ENCODE assay signal across 28 cellular contexts in genomic region chr1:100735244-100735643, GRCh38. TPM values are rescaled to one million over a fixed set of nuclear protein-coding genes. Genes with fewer than 3 reads are reported as not detected.
DNase-seq lines count a peak whose midpoint lies in the region; ATAC-seq, FAIRE-seq and TF ChIP-seq lines count a peak whose summit lies in the region.
"Had no signal": no experiment of that assay in that cellular context is flagged by ENCODE, and none has a peak within 500 bp of the region (broad histone marks: within the 10 kb centered on the region; RNA-seq: fewer than 3 reads in every experiment).

No MANE protein-coding gene starts in this region.

- peaks cover 10% of the 10 kb centered on the region for H3K4me1 Mint-ChIP-seq in astrocyte (ENCODE audit: low read depth, unreplicated experiment)
- H3K4me1 Mint-ChIP-seq: naive B cell had no signal

- no peaks in the 10 kb centered on the region for H4K20me1 ChIP-seq in astrocyte (ENCODE audit: insufficient read depth, low read length)

- no peak overlapping the region for H3K18ac ChIP-seq in mesendoderm (ENCODE audit: low read length)

- no peak overlapping the region for H3K27ac Mint-ChIP-seq in astrocyte (ENCODE audit: unreplicated experiment)
- H3K27ac Mint-ChIP-seq: activated CD4-positive, alpha-beta memory T cell treated with anti-CD3 and anti-CD28 coated beads for 36 hours; H9; naive B cell; stimulated activated naive CD8-positive, alpha-beta T cell treated with anti-CD3 and anti-CD28 coated beads, Interleukin-15, amount 100 ng/mL, for 72 hours had no signal

- TF ChIP-seq CTCF in astrocyte (IDR thresholded peaks at IDR 0.05; ENCODE audit: insufficient read depth, low read depth, low read length) (no peak), spleen (IDR thresholded peaks at IDR 0.05 in 8 of 11, conservative IDR thresholded peaks at IDR 0.05 in 3 of 11) (no peak), WERI-Rb-1 (IDR thresholded peaks at IDR 0.05; ENCODE audit: low read depth, low read length) (no peak)

- TF ChIP-seq POLR2A in spleen (IDR thresholded peaks at IDR 0.05) = no peak

- no peak overlapping the region for H2BK15ac ChIP-seq in mesendoderm (replicated peaks; ENCODE audit: low read depth)

- H3K27me3 Mint-ChIP-seq in astrocyte (ENCODE audit: low read depth, unreplicated experiment) = no peaks in the 10 kb centered on the region
- H3K27me3 Mint-ChIP-seq: activated CD4-positive, alpha-beta memory T cell treated with anti-CD3 and anti-CD28 coated beads for 36 hours; naive B cell; stimulated activated naive CD8-positive, alpha-beta T cell treated with anti-CD3 and anti-CD28 coated beads, Interleukin-15, amount 100 ng/mL, for 72 hours had no signal

- H3K4me3 Mint-ChIP-seq in astrocyte (ENCODE audit: unreplicated experiment) = no peak overlapping the region
- H3K4me3 Mint-ChIP-seq: activated CD4-positive, alpha-beta memory T cell treated with anti-CD3 and anti-CD28 coated beads for 36 hours; H9; naive B cell; stimulated activated naive CD8-positive, alpha-beta T cell treated with anti-CD3 and anti-CD28 coated beads, Interleukin-15, amount 100 ng/mL, for 72 hours had no signal

- WGBS in mesendoderm (ENCODE audit: extremely low coverage, insufficient coverage, low lambda C conversion rate) = no CpG with 5 or more reads among the region's 3 CpGs
- WGBS in spleen, 5 donors = 79 to 93% (median 89%) methylated on average over 3 of the region's 3 CpGs

- no peak overlapping the region for H2AK5ac ChIP-seq in mesendoderm (ENCODE audit: low read length)

- no peaks in the 10 kb centered on the region for H3K9me3 ChIP-seq in astrocyte (ENCODE audit: insufficient read depth, low read depth, low read length)
- H3K9me3 ChIP-seq in spleen = no peaks in the 10 kb centered on the region
- no peaks in the 10 kb centered on the region for H3K9me3 ChIP-seq in WERI-Rb-1 (ENCODE audit: severe bottlenecking)
- H3K9me3 ChIP-seq: upper lobe of left lung had no signal

- no peak overlapping the region for H2AFZ ChIP-seq in astrocyte (ENCODE audit: low read depth, low read length)

- no peak for FAIRE-seq in astrocyte (lab: Jason Lieb, UNC)
- FAIRE-seq: GM12892, GM19239, small intestine had no signal

- no peaks in the 10 kb centered on the region for H3K79me1 ChIP-seq in mesendoderm (ENCODE audit: low read length)

- H3K27ac ChIP-seq in astrocyte (ENCODE audit: low read depth, low read length) (peak overlapping the region; percentile 40), mesendoderm (ENCODE audit: low read depth, low read length) (no peak overlapping the region), spleen (peak overlapping the region in 5 of 8 donors; percentile 19 to 86 (median 39)), WERI-Rb-1 (no peak overlapping the region)
- H3K27ac ChIP-seq: dorsolateral prefrontal cortex, epithelial cell of prostate, upper lobe of left lung had no signal

- peak overlapping the region; percentile 36 for H3K4me2 ChIP-seq in astrocyte (ENCODE audit: low read length)
- no peak overlapping the region for H3K4me2 ChIP-seq in mesendoderm (ENCODE audit: low read length)

- no peak overlapping the region for H3K23ac ChIP-seq in mesendoderm (ENCODE audit: low read length)

- H3K4me1 ChIP-seq in astrocyte (ENCODE audit: insufficient read depth, low read length) = peaks cover 8% of the 10 kb centered on the region
- H3K4me1 ChIP-seq in mesendoderm (ENCODE audit: control insufficient read depth, low read depth, low read length) = no peaks in the 10 kb centered on the region
- peaks cover 0 to 35% (median 9%) of the 10 kb centered on the region in 6 donors for H3K4me1 ChIP-seq in spleen

- no peak overlapping the region for H4K5ac ChIP-seq in mesendoderm (ENCODE audit: low read length)

- no peaks in the 10 kb centered on the region for H3K9me3 Mint-ChIP-seq in astrocyte (ENCODE audit: unreplicated experiment)
- H3K9me3 Mint-ChIP-seq: activated CD4-positive, alpha-beta memory T cell treated with anti-CD3 and anti-CD28 coated beads for 36 hours; H9; stimulated activated naive CD8-positive, alpha-beta T cell treated with anti-CD3 and anti-CD28 coated beads, Interleukin-15, amount 100 ng/mL, for 72 hours had no signal

- no peak overlapping the region for H2BK120ac ChIP-seq in mesendoderm (ENCODE audit: low read depth, low read length)

- DNase-seq in NCI-H1105 treated with DMSO at 0.1 percent for 48 hours (lab: John Stamatoyannopoulos, UW) (peak; percentile 51), astrocyte (ENCODE audit: low read depth) (no peak), mesendoderm (peak; percentile 25), spleen (no peak), WERI-Rb-1 (no peak), KBM-7 (no peak), left colon (no peak)
- DNase-seq: activated CD4-positive, alpha-beta memory T cell treated with anti-CD3 and anti-CD28 coated beads for 36 hours; activated gamma-delta T cell; activated T-cell treated with anti-CD3 and anti-CD28 coated beads for 4 hours; central memory CD4-positive, alpha-beta T cell; DMS79 treated with DMSO at 0.1 percent for 48 hours; dorsolateral prefrontal cortex; H9; islet precursor cell; naive B cell; NCI-H1092; NCI-H526 treated with DMSO at 0.1 percent for 48 hours; OCI-M1; small intestine; stimulated activated CD4-positive, alpha-beta T cell treated with anti-CD3 and anti-CD28 coated beads, Interleukin-4, amount 100 ng/mL, for 1 hour; stimulated activated naive CD8-positive, alpha-beta T cell treated with anti-CD3 and anti-CD28 coated beads, Interleukin-15, amount 100 ng/mL, for 72 hours; T-helper 2 cell; upper lobe of left lung had no signal

- H3K4ac ChIP-seq in mesendoderm (ENCODE audit: low read depth, low read length) = no peak overlapping the region

- H3K4me3 ChIP-seq in astrocyte (ENCODE audit: insufficient read depth, low read depth, low read length) = no peak overlapping the region
- no peak overlapping the region for H3K4me3 ChIP-seq in mesendoderm (ENCODE audit: low read length)
- no peak overlapping the region for H3K4me3 ChIP-seq in spleen
- no peak overlapping the region for H3K4me3 ChIP-seq in WERI-Rb-1 (ENCODE audit: low read depth, low read length)
- H3K4me3 ChIP-seq: dorsolateral prefrontal cortex, upper lobe of left lung had no signal

- H3K36me3 Mint-ChIP-seq in astrocyte (ENCODE audit: low read depth, unreplicated experiment) = no peaks in the 10 kb centered on the region
- H3K36me3 Mint-ChIP-seq: activated CD4-positive, alpha-beta memory T cell treated with anti-CD3 and anti-CD28 coated beads for 36 hours; naive B cell had no signal

- in situ Hi-C loops in KBM-7 (cut with MboI; ENCODE audit: low pct_unique_long_range_greater_than_20kb, low sequenced_read_pairs) = no loop called here

- no peak overlapping the region for H3K56ac ChIP-seq in mesendoderm (ENCODE audit: low read length)

- H3K27me3 ChIP-seq in astrocyte (ENCODE audit: insufficient read depth, low read length) (no peaks in the 10 kb centered on the region), mesendoderm (ENCODE audit: insufficient read depth, low read length, poor library complexity) (no peaks in the 10 kb centered on the region), spleen (replicated peaks in 1 of 7) (no peaks in the 10 kb centered on the region), WERI-Rb-1 (ENCODE audit: insufficient read depth, low read depth, severe bottlenecking) (no peaks in the 10 kb centered on the region)
- H3K27me3 ChIP-seq: dorsolateral prefrontal cortex, upper lobe of left lung had no signal

- H3K36me3 ChIP-seq in astrocyte (ENCODE audit: insufficient read depth, low read length) (no peaks in the 10 kb centered on the region), mesendoderm (ENCODE audit: control insufficient read depth, insufficient read depth, low read length) (no peaks in the 10 kb centered on the region), spleen (peaks cover 0 to 91% (median 17%) of the 10 kb centered on the region in 6 donors), WERI-Rb-1 (no peaks in the 10 kb centered on the region)
- H3K36me3 ChIP-seq: upper lobe of left lung had no signal

- intact Hi-C loops in spleen (cut with DNase I; ENCODE audit: low total_unique reads) (no loop called here), left colon (cut with DNase I, micrococcal nuclease) (no loop called here)

- ATAC-seq in left colon = no peak
- ATAC-seq: stimulated activated naive CD8-positive, alpha-beta T cell treated with anti-CD3 and anti-CD28 coated beads, Interleukin-15, amount 100 ng/mL, for 72 hours had no signal

- no peaks in the 10 kb centered on the region for H3K79me2 ChIP-seq in astrocyte (ENCODE audit: insufficient read depth, low read length)
- H3K79me2 ChIP-seq in mesendoderm (ENCODE audit: control insufficient read depth, insufficient read depth, low read length) = no peaks in the 10 kb centered on the region

- H2BK5ac ChIP-seq in mesendoderm (ENCODE audit: low read length) = no peak overlapping the region

- H4K8ac ChIP-seq in mesendoderm (ENCODE audit: low read depth, low read length) = no peak overlapping the region

- no peak overlapping the region for H3K9ac ChIP-seq in astrocyte (ENCODE audit: low read length)
- H3K9ac ChIP-seq in mesendoderm (ENCODE audit: low read length) = no peak overlapping the region

RNA-seq across cellular contexts. Expression of gene VCAM1, which starts 15.7 kb away (rescaled TPM):
- total RNA-seq in astrocyte = 3.2 and 4.6 TPM in 2 replicates
- 0.01 TPM for polyA plus RNA-seq in mesendoderm (2013, experiment 1 of 2)
- not detected for polyA plus RNA-seq in mesendoderm (2013, experiment 2 of 2)
- total RNA-seq in spleen = 100 to 1,000 TPM; 284 to 849 (median 474) TPM
- polyA plus RNA-seq in spleen = 10 to 100 TPM; 39.6 to 65.7 (median 41.9) TPM
- 1 to 10 TPM; 2.4 to 6.6 TPM for total RNA-seq in left colon
- total RNA-seq: activated CD4-positive, alpha-beta memory T cell treated with anti-CD3 and anti-CD28 coated beads for 36 hours had no signal
- polyA plus RNA-seq: mammary epithelial cell had no signal

Comparison
In these comparisons a context has a peak if more than half of its experiments do, and no peak if none do; other contexts are left out.
1. DNase-seq: peak in NCI-H1105 treated with DMSO at 0.1 percent for 48 hours (single experiment) and mesendoderm (single experiment); none in astrocyte (single experiment), spleen (single experiment), WERI-Rb-1 (single experiment), KBM-7 (single experiment) and left colon (0 of 2).
2. H3K27ac ChIP-seq: peak in astrocyte (single experiment) and spleen (5 of 8); none in mesendoderm (single experiment) and WERI-Rb-1 (single experiment).
3. RNA of gene VCAM1, which starts 15.7 kb away (total RNA-seq): 284 to 849 TPM in spleen; 2.4 to 6.6 TPM in left colon and 3.2 to 4.6 TPM in astrocyte; every median in the first group is over 10 times any median in the second.